8 cellular contexts compared by ENCODE assay signal in genomic region chr3:182794455-182794773, GRCh38. TPM values are rescaled to one million over a fixed set of nuclear protein-coding genes. Genes with fewer than 3 reads are reported as not detected.
DNase-seq lines count a peak whose midpoint lies in the region; FAIRE-seq and TF ChIP-seq lines count a peak whose summit lies in the region.

No MANE protein-coding gene starts in this region.

- no peaks in the 10 kb centered on the region for H3K79me1 ChIP-seq in H1 (ENCODE audit: low read depth, low read length)

- peak overlapping the region; percentile 95 to 99 (median 96) for H3K4me3 Mint-ChIP-seq in CD8-positive, alpha-beta memory T cell

- no peaks in the 10 kb centered on the region for H3K36me3 ChIP-seq in CD8-positive, alpha-beta memory T cell (ENCODE audit: insufficient read depth, low read length)
- H3K36me3 ChIP-seq in H1 (ENCODE audit: control insufficient read depth in 2 of 4, insufficient read depth in 4 of 4, low read length in 3 of 4) (no peaks in the 10 kb centered on the region), neuron (ENCODE audit: insufficient read depth, low read length) (no peaks in the 10 kb centered on the region)

- H2AFZ ChIP-seq in H1 (ENCODE audit: low read length) (peak overlapping the region; percentile 95), neuron (ENCODE audit: low read depth, low read length) (no peak overlapping the region)

- H3K9ac ChIP-seq in H1 (replicated peaks in 1 of 4; ENCODE audit: extremely low read depth in 1 of 4, low read depth in 3 of 4, low read length in 3 of 4): peak overlapping the region in 3 of 4 experiments; percentile 34 to 65 (median 58); a peak in 3 of 7 replicates

- H3K27me3 Mint-ChIP-seq in CD8-positive, alpha-beta memory T cell: no peaks in the 10 kb centered on the region

- 5% methylated on average over 6 of the region's 6 CpGs; no CpG with 5 or more reads in 1 of the 2 experiments for WGBS in H1 (ENCODE audit: extremely low coverage in 1 of 2, insufficient coverage in 1 of 2, insufficient read length in 1 of 2, insufficient replicate concordance in 2 of 2, low coverage in 1 of 2, low lambda C conversion rate in 2 of 2, missing lambda C conversion rate in 1 of 2), 2 experiments

- no peak overlapping the region for H2BK5ac ChIP-seq in H1 (ENCODE audit: low read depth, low read length)

- peak overlapping the region; percentile 86 for H3K4me3 ChIP-seq in CD8-positive, alpha-beta memory T cell (ENCODE audit: low read length)
- H3K4me3 ChIP-seq in H1 (ENCODE audit: extremely low read depth in 1 of 4, insufficient read depth in 2 of 4, low read depth in 3 of 4, low read length in 4 of 4): peak overlapping the region; percentile 81 to 95 (median 88)
- peak overlapping the region; percentile 70 for H3K4me3 ChIP-seq in neuron (ENCODE audit: low read length)

- no peak overlapping the region for H3K56ac ChIP-seq in H1 (replicated peaks; ENCODE audit: insufficient read length, low read depth, low read length)

- no peaks in the 10 kb centered on the region for H3K9me3 ChIP-seq in CD8-positive, alpha-beta memory T cell (ENCODE audit: low read length)
- H3K9me3 ChIP-seq in H1 (ENCODE audit: insufficient read depth in 2 of 2, low read depth in 1 of 2, low read length in 1 of 2): no peaks in the 10 kb centered on the region
- no peaks in the 10 kb centered on the region for H3K9me3 ChIP-seq in neuron (ENCODE audit: low read length)

- no peak overlapping the region for H4K5ac ChIP-seq in H1 (ENCODE audit: insufficient read length, low read depth, low read length)

- H4K8ac ChIP-seq in H1 (ENCODE audit: extremely low read depth, insufficient read depth, low read length): no peak overlapping the region

- H3K9me3 Mint-ChIP-seq in CD8-positive, alpha-beta memory T cell: no peaks in the 10 kb centered on the region

- peaks cover 0 to 6% of the 10 kb centered on the region in 2 experiments; a peak in 1 of 4 replicates for H3K79me2 ChIP-seq in H1 (ENCODE audit: control insufficient read depth in 1 of 2, insufficient read depth in 2 of 2, low read length in 2 of 2)

- H3K23ac ChIP-seq in H1 (ENCODE audit: insufficient read length): no peak overlapping the region

- no peak for TF ChIP-seq POLR2A in H1 (IDR thresholded peaks at IDR 0.05; ENCODE audit: control extremely low read depth in 1 of 2, low read depth in 2 of 2, low read length in 2 of 2)

- H2BK15ac ChIP-seq in H1 (ENCODE audit: low read length): no peak overlapping the region

- POLR2A ChIA-PET in CD8-positive, alpha-beta memory T cell (lab: Charles Lee): interaction anchor here (0.5 to 1.1 kb wide), 4 partner anchors 31 to 843 kb away, joined by 3 read pairs; no protein-coding TSS in a partner anchor
- POLR2A ChIA-PET in H1 (lab: Charles Lee; ENCODE audit: partially characterized antibody) (interaction anchor here (1.0 kb wide), 3 partner anchors 9 to 32 kb away, joined by 3 read pairs; no protein-coding TSS in a partner anchor), GM10248 (lab: Yijun Ruan, JAX) (interaction anchor here (0.6 kb wide), 1 partner anchor 358 kb away, joined by 3 read pairs; no protein-coding TSS in a partner anchor)

- no peak overlapping the region for H2BK20ac ChIP-seq in H1 (ENCODE audit: low read length)

- H2AK5ac ChIP-seq in H1 (ENCODE audit: low read depth, low read length): peak overlapping the region; percentile 11; the same call in 1 of the 2 replicates

- H3K27ac ChIP-seq in CD8-positive, alpha-beta memory T cell (ENCODE audit: low read depth, low read length): peak overlapping the region; percentile 92
- no peak overlapping the region for H3K27ac ChIP-seq in H1 (ENCODE audit: low read depth, low read length)

- H3K27me3 ChIP-seq in CD8-positive, alpha-beta memory T cell (ENCODE audit: insufficient read depth, low read length, poor library complexity, severe bottlenecking): no peaks in the 10 kb centered on the region
- H3K27me3 ChIP-seq in H1 (replicated peaks in 1 of 4; ENCODE audit: control insufficient read depth in 3 of 4, extremely low read depth in 1 of 4, insufficient read depth in 3 of 4, low read length in 3 of 4) (peaks cover 0 to 8% (median 5%) of the 10 kb centered on the region in 4 experiments; a peak in 2 of 7 replicates), neuron (ENCODE audit: insufficient read depth, low read length) (peaks cover 13% of the 10 kb centered on the region)

- peak in 1 of 5 donors; percentile 13 for DNase-seq in CD8-positive, alpha-beta memory T cell
- peak; percentile 1 for DNase-seq in NCI-H748 treated with DMSO at 0.1 percent for 48 hours (lab: John Stamatoyannopoulos, UW)
- DNase-seq in H1 (ENCODE audit: low read depth in 1 of 2, low spot score in 2 of 2): no peak
- no peak for DNase-seq in NCI-H2196 (lab: John Stamatoyannopoulos, UW; ENCODE audit: unreplicated experiment)
- DNase-seq in GM10248 (ENCODE audit: extremely low spot score): no peak
- DNase-seq in HCEC 1CT: no peak
- DNase-seq in Kasumi-1 (lab: John Stamatoyannopoulos, UW): no peak

- H3K18ac ChIP-seq in H1 (ENCODE audit: extremely low read depth, low read length): no peak overlapping the region

- H2BK12ac ChIP-seq in H1 (ENCODE audit: low read depth, low read length): no peak overlapping the region

- peak overlapping the region; percentile 93 to 96 for H3K4me2 ChIP-seq in H1 (ENCODE audit: insufficient read depth in 1 of 2, low read depth in 2 of 2, low read length in 2 of 2)

- no peak overlapping the region for H3K14ac ChIP-seq in H1 (ENCODE audit: insufficient read length)

- H3K27ac Mint-ChIP-seq in CD8-positive, alpha-beta memory T cell: peak overlapping the region; percentile 94 to 97 (median 97)

- no peak for TF ChIP-seq EP300 in H1 (IDR thresholded peaks at IDR 0.05; ENCODE audit: borderline replicate concordance in 1 of 2, low read depth in 2 of 2, low read length in 2 of 2)

- TF ChIP-seq CTCF in H1 (IDR thresholded peaks at IDR 0.05; ENCODE audit: control extremely low read depth in 1 of 3, insufficient read depth in 1 of 3, low read depth in 1 of 3, low read length in 3 of 3) (no peak), GM10248 (IDR thresholded peaks at IDR 0.05; ENCODE audit: control extremely low read depth, extremely low read depth, low read depth, missing control alignments) (no peak)

- FAIRE-seq in H1 (lab: Jason Lieb, UNC): no peak

- H4K91ac ChIP-seq in H1 (replicated peaks; ENCODE audit: insufficient read length, low read length): no peak overlapping the region

- H3K4me1 Mint-ChIP-seq in CD8-positive, alpha-beta memory T cell: peaks cover 44 to 51% (median 51%) of the 10 kb centered on the region in 3 donors

- H3K4ac ChIP-seq in H1 (replicated peaks; ENCODE audit: insufficient read length, low read depth, low read length): no peak overlapping the region

- peaks cover 36% of the 10 kb centered on the region for H3K4me1 ChIP-seq in CD8-positive, alpha-beta memory T cell (ENCODE audit: insufficient read depth, low read length)
- peaks cover 0 to 3% (median 0%) of the 10 kb centered on the region in 4 experiments; a peak in 2 of 7 replicates for H3K4me1 ChIP-seq in H1 (replicated peaks in 1 of 4; ENCODE audit: control insufficient read depth in 3 of 4, insufficient read depth in 4 of 4, low read length in 3 of 4)
- H3K4me1 ChIP-seq in neuron (ENCODE audit: insufficient read depth, low read length): peaks cover 10% of the 10 kb centered on the region

- TF ChIP-seq RAD21 in H1 (IDR thresholded peaks at IDR 0.05 in 1 of 2, conservative IDR thresholded peaks at IDR 0.05 in 1 of 2; ENCODE audit: low read depth in 2 of 2, low read length in 2 of 2): no peak

- H3K23me2 ChIP-seq in H1 (ENCODE audit: low read depth, low read length): peaks cover 11% of the 10 kb centered on the region

- peaks cover 0 to 24% (median 6%) of the 10 kb centered on the region in 3 donors for H3K36me3 Mint-ChIP-seq in CD8-positive, alpha-beta memory T cell

- H2BK120ac ChIP-seq in H1 (replicated peaks; ENCODE audit: low read depth, low read length): no peak overlapping the region

- no peaks in the 10 kb centered on the region for H4K20me1 ChIP-seq in H1 (replicated peaks in 1 of 2; ENCODE audit: control insufficient read depth in 1 of 2, insufficient read depth in 2 of 2, low read length in 2 of 2)

- CTCF ChIA-PET in CD8-positive, alpha-beta memory T cell (lab: Charles Lee): no interaction called here
- CTCF ChIA-PET in H1 (lab: Charles Lee; ENCODE audit: partially characterized antibody): interaction anchor here (1.8 kb wide), 1 partner anchor 80 kb away, joined by 4 read pairs; no protein-coding TSS in a partner anchor
- CTCF ChIA-PET in GM10248 (lab: Yijun Ruan, JAX): interaction anchor here (1.2 to 1.4 kb wide), 2 partner anchors 12 to 49 kb away, joined by 3 to 6 read pairs; no protein-coding TSS in a partner anchor

TF ChIP-seq in H1, 55 proteins besides CTCF, POLR2A, EP300 and RAD21:
- TF ChIP-seq SUZ12 (IDR thresholded peaks at IDR 0.05; ENCODE audit: low read length): no peak
- TF ChIP-seq TBP (IDR thresholded peaks at IDR 0.05; ENCODE audit: low read depth, low read length): no peak
- TF ChIP-seq PHF8 (conservative IDR thresholded peaks at IDR 0.05; ENCODE audit: low read depth, low read length): no peak
- TF ChIP-seq SP2 (IDR thresholded peaks at IDR 0.05; ENCODE audit: low read length): no peak

RNA-seq across cellular contexts. Expression of gene ATP11B, which starts 1.1 kb away (rescaled TPM):
- 10 to 100 TPM; 76.4 to 78.2 TPM for total RNA-seq in CD8-positive, alpha-beta memory T cell
- polyA plus RNA-seq in CD8-positive, alpha-beta memory T cell: 47.0 TPM
- 26.5 and 27.2 TPM in 2 replicates for total RNA-seq in H1 (2021; fragmentation: NEBNext Ultra II Directional; extraction: Animal tissue kit (Norgen Biotek cat#: 25700))
- polyA plus RNA-seq in H1 (2011; rRNA removed): 4.5 and 5.1 TPM in 2 replicates
- 5.7 TPM for polyA plus RNA-seq in H1 (2011; cell fraction: cytosol; rRNA removed)
- polyA plus RNA-seq in H1 (2011; cell fraction: nucleus; rRNA removed): 3.2 TPM
- polyA plus RNA-seq in H1 (2012, experiment 1 of 2): 6.3 to 11.5 TPM (median 10.5 TPM) in 4 replicates
- polyA plus RNA-seq in H1 (2012, experiment 2 of 2): 0.34 TPM
- 13.7 TPM for polyA plus RNA-seq in H1 (2013, experiment 1 of 2)
- polyA plus RNA-seq in H1 (2013, experiment 2 of 2): 16.1 TPM
- polyA minus RNA-seq in H1 (2011; rRNA and poly(A)+ RNA removed): 10.5 and 15.7 TPM in 2 replicates
- 10.8 TPM for polyA minus RNA-seq in H1 (2011; cell fraction: cytosol; rRNA and poly(A)+ RNA removed)
- polyA minus RNA-seq in H1 (2011; cell fraction: nucleus; rRNA and poly(A)+ RNA removed): 22.3 TPM
